19 cellular contexts compared by ENCODE assay signal in genomic region chr15:71791975-71792374, GRCh38. TPM values are rescaled to one million over a fixed set of nuclear protein-coding genes. Genes with fewer than 3 reads are reported as not detected.
"Had no signal": no experiment of that assay in that cellular context is flagged by ENCODE, and none has a peak within 500 bp of the region (broad histone marks: within the 10 kb centered on the region; RNA-seq: fewer than 3 reads in every experiment).

No MANE protein-coding gene starts in this region.

- H3K9me3 Mint-ChIP-seq: activated naive CD4-positive, alpha-beta T cell treated with anti-CD3 and anti-CD28 coated beads, Interleukin-2, amount 10 ng/mL, durations not matched to agents 7 days and 5 days; activated T-cell treated with anti-CD3 and anti-CD28 coated beads, Interleukin-2, amount 50 U/mL, for 24 hours; immature natural killer cell; naive thymus-derived CD4-positive, alpha-beta T cell; stimulated activated naive CD8-positive, alpha-beta T cell treated with anti-CD3 and anti-CD28 coated beads, Interleukin-15, Interleukin-2, amounts not matched to agents 100 ng/mL and 50 ng/mL, for 24 hours had no signal

- H3K27ac Mint-ChIP-seq: activated naive CD4-positive, alpha-beta T cell treated with anti-CD3 and anti-CD28 coated beads, Interleukin-2, amount 10 ng/mL, durations not matched to agents 7 days and 5 days; activated T-cell treated with anti-CD3 and anti-CD28 coated beads, Interleukin-2, amount 50 U/mL, for 24 hours; immature natural killer cell; naive thymus-derived CD4-positive, alpha-beta T cell; stimulated activated naive CD8-positive, alpha-beta T cell treated with anti-CD3 and anti-CD28 coated beads, Interleukin-15, Interleukin-2, amounts not matched to agents 100 ng/mL and 50 ng/mL, for 24 hours had no signal

- FAIRE-seq: small intestine had no signal

- H3K36me3 Mint-ChIP-seq: activated naive CD4-positive, alpha-beta T cell treated with anti-CD3 and anti-CD28 coated beads, Interleukin-2, amount 10 ng/mL, durations not matched to agents 7 days and 5 days; immature natural killer cell; naive thymus-derived CD4-positive, alpha-beta T cell had no signal

- H3K4me3 ChIP-seq: adrenal gland, lung, mucosa of descending colon, suprapubic skin, upper lobe of left lung had no signal

- H3K27ac ChIP-seq: adrenal gland, neutrophil, suprapubic skin, upper lobe of left lung had no signal

- H3K4me1 ChIP-seq: adrenal gland, suprapubic skin, upper lobe of left lung had no signal

- H3K27me3 ChIP-seq: adrenal gland, neutrophil, suprapubic skin, upper lobe of left lung had no signal

- H3K36me3 ChIP-seq: adrenal gland, neutrophil, suprapubic skin, upper lobe of left lung had no signal

- H3K4me1 Mint-ChIP-seq: activated naive CD4-positive, alpha-beta T cell treated with anti-CD3 and anti-CD28 coated beads, Interleukin-2, amount 10 ng/mL, durations not matched to agents 7 days and 5 days; immature natural killer cell; naive thymus-derived CD4-positive, alpha-beta T cell had no signal

- H3K9me3 ChIP-seq: adrenal gland, mucosa of descending colon, neutrophil, suprapubic skin, upper lobe of left lung had no signal

- H3K4me3 Mint-ChIP-seq: activated naive CD4-positive, alpha-beta T cell treated with anti-CD3 and anti-CD28 coated beads, Interleukin-2, amount 10 ng/mL, durations not matched to agents 7 days and 5 days; activated T-cell treated with anti-CD3 and anti-CD28 coated beads, Interleukin-2, amount 50 U/mL, for 24 hours; immature natural killer cell; naive thymus-derived CD4-positive, alpha-beta T cell; stimulated activated naive CD8-positive, alpha-beta T cell treated with anti-CD3 and anti-CD28 coated beads, Interleukin-15, Interleukin-2, amounts not matched to agents 100 ng/mL and 50 ng/mL, for 24 hours had no signal

- DNase-seq: activated CD4-positive, alpha-beta T cell treated with anti-CD3 and anti-CD28 coated beads, Interleukin-2, amount 50 U/mL, for 48 hours; activated CD4-positive, CD25-positive, alpha-beta regulatory T cell treated with anti-CD3 and anti-CD28 coated beads, Interleukin-2, amount 50 U/mL, for 72 hours; activated naive CD4-positive, alpha-beta T cell treated with anti-CD3 and anti-CD28 coated beads, Interleukin-2, amount 10 ng/mL, durations not matched to agents 7 days and 5 days; activated T-cell treated with anti-CD3 and anti-CD28 coated beads, Interleukin-2, amount 50 U/mL, for 24 hours; foreskin melanocyte; immature natural killer cell; left cardiac atrium; mucosa of descending colon; naive thymus-derived CD4-positive, alpha-beta T cell; retina; small intestine; T-helper 1 cell; upper lobe of left lung had no signal

- H3K27me3 Mint-ChIP-seq: activated T-cell treated with anti-CD3 and anti-CD28 coated beads, Interleukin-2, amount 50 U/mL, for 24 hours; stimulated activated naive CD8-positive, alpha-beta T cell treated with anti-CD3 and anti-CD28 coated beads, Interleukin-15, Interleukin-2, amounts not matched to agents 100 ng/mL and 50 ng/mL, for 24 hours had no signal

RNA-seq across cellular contexts. Expression of gene NR2E3, which starts 18.4 kb away (rescaled TPM):
- total RNA-seq: cardiac septum; left cardiac atrium; naive thymus-derived CD4-positive, alpha-beta T cell had no signal
- polyA plus RNA-seq: immature natural killer cell; naive thymus-derived CD4-positive, alpha-beta T cell had no signal
